ENCODE assay signal across 20 cellular contexts in the genomic region with DNA sequence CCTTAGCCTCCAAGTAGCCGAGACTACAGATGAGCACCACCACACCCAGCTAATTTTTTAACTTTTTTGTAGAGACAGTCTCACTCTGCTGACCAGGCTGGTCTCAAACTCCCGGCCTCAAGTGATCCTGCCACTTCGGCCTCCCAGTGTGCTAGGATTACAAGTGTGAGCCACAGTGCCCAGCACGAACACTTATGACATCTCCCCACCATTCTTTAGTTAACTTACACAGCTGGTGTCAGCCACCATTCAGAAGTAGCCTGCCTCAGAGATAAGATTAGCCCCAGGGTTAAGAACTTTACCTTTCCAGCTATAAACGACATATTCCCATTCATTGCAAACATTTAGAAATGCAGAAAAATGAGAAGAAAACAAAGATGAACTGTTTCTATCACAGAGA. TPM values are rescaled to one million over a fixed set of nuclear protein-coding genes. Genes with fewer than 3 reads are reported as not detected.
DNase-seq lines count a peak whose midpoint lies in the region; ATAC-seq and TF ChIP-seq lines count a peak whose summit lies in the region.
"Had no signal": no experiment of that assay in that cellular context is flagged by ENCODE, and none has a peak within 500 bp of the region (broad histone marks: within the 10 kb centered on the region; RNA-seq: fewer than 3 reads in every experiment).

No MANE protein-coding gene starts in this region.

- peaks cover 19% of the 10 kb centered on the region for H3K4me1 Mint-ChIP-seq in activated T-cell treated with anti-CD3 and anti-CD28 coated beads, Interleukin-2, amount 50 U/mL, for 24 hours (ENCODE audit: low read depth)
- H3K4me1 Mint-ChIP-seq in HFFc6 (ENCODE audit: low read depth), result peaks cover 37% of the 10 kb centered on the region
- peaks cover 15% of the 10 kb centered on the region for H3K4me1 Mint-ChIP-seq in activated naive CD8-positive, alpha-beta T cell treated with anti-CD3 and anti-CD28 coated beads for 36 hours
- no peaks in the 10 kb centered on the region for H3K4me1 Mint-ChIP-seq in nephron progenitor cell
- H3K4me1 Mint-ChIP-seq: GM23338 had no signal

- TF ChIP-seq CTCF in HFFc6 (IDR thresholded peaks at IDR 0.05) (no peak), nephron progenitor cell (IDR thresholded peaks at IDR 0.05) (no peak)

- H3K9me3 Mint-ChIP-seq in activated T-cell treated with anti-CD3 and anti-CD28 coated beads, Interleukin-2, amount 50 U/mL, for 24 hours, result no peaks in the 10 kb centered on the region
- no peaks in the 10 kb centered on the region for H3K9me3 Mint-ChIP-seq in HFFc6
- H3K9me3 Mint-ChIP-seq in activated naive CD8-positive, alpha-beta T cell treated with anti-CD3 and anti-CD28 coated beads for 36 hours, result no peaks in the 10 kb centered on the region
- no peaks in the 10 kb centered on the region for H3K9me3 Mint-ChIP-seq in nephron progenitor cell
- H3K9me3 Mint-ChIP-seq: CD4-positive, CD25-positive, alpha-beta regulatory T cell; CD8-positive, alpha-beta memory T cell; GM23338 had no signal

- no peak for DNase-seq in activated T-cell treated with anti-CD3 and anti-CD28 coated beads, Interleukin-2, amount 50 U/mL, for 24 hours
- no peak for DNase-seq in activated T-cell treated with anti-CD3 and anti-CD28 coated beads, Interleukin-2, amount 50 U/mL, for 48 hours
- DNase-seq in HFFc6 (no peak), nephron progenitor cell (no peak), NCI-H128 (lab: John Stamatoyannopoulos, UW; ENCODE audit: unreplicated experiment) (no peak)
- DNase-seq in activated naive CD8-positive, alpha-beta T cell treated with anti-CD3 and anti-CD28 coated beads for 36 hours, result no peak
- DNase-seq: BE2C; C1 segment of cervical spinal cord; CD4-positive, CD25-positive, alpha-beta regulatory T cell; CD8-positive, alpha-beta memory T cell; COR-L47; DMS 273 treated with DMSO at 0.1 percent for 48 hours; DMS53; DND-41; EL; HCEC 1CT had no signal

- peak overlapping the region; percentile 31 for H3K27ac Mint-ChIP-seq in activated T-cell treated with anti-CD3 and anti-CD28 coated beads, Interleukin-2, amount 50 U/mL, for 24 hours
- H3K27ac Mint-ChIP-seq in HFFc6 (peak overlapping the region; percentile 48), nephron progenitor cell (peak overlapping the region; percentile 60)
- H3K27ac Mint-ChIP-seq in activated naive CD8-positive, alpha-beta T cell treated with anti-CD3 and anti-CD28 coated beads for 36 hours, result peak overlapping the region; percentile 2
- H3K27ac Mint-ChIP-seq: CD4-positive, CD25-positive, alpha-beta regulatory T cell; GM23338 had no signal

- H3K36me3 Mint-ChIP-seq in activated T-cell treated with anti-CD3 and anti-CD28 coated beads, Interleukin-2, amount 50 U/mL, for 24 hours (ENCODE audit: low read depth), result peaks cover 90% of the 10 kb centered on the region
- H3K36me3 Mint-ChIP-seq in HFFc6 (ENCODE audit: low read depth) (peaks cover 2% of the 10 kb centered on the region; the same call in 1 of the 2 replicates), nephron progenitor cell (ENCODE audit: low read depth) (peaks cover 32% of the 10 kb centered on the region)
- peaks cover 10% of the 10 kb centered on the region for H3K36me3 Mint-ChIP-seq in activated naive CD8-positive, alpha-beta T cell treated with anti-CD3 and anti-CD28 coated beads for 36 hours

- H3K27me3 Mint-ChIP-seq in activated T-cell treated with anti-CD3 and anti-CD28 coated beads, Interleukin-2, amount 50 U/mL, for 24 hours, result no peaks in the 10 kb centered on the region
- H3K27me3 Mint-ChIP-seq in HFFc6 (ENCODE audit: insufficient read depth), result peaks cover 2% of the 10 kb centered on the region; the same call in 1 of the 2 replicates
- no peaks in the 10 kb centered on the region for H3K27me3 Mint-ChIP-seq in activated naive CD8-positive, alpha-beta T cell treated with anti-CD3 and anti-CD28 coated beads for 36 hours
- H3K27me3 Mint-ChIP-seq in nephron progenitor cell (ENCODE audit: low read depth, poor library complexity), result no peaks in the 10 kb centered on the region
- H3K27me3 Mint-ChIP-seq: CD4-positive, CD25-positive, alpha-beta regulatory T cell; CD8-positive, alpha-beta memory T cell had no signal

- ATAC-seq in HG03280 (IDR thresholded peaks at IDR 0.05; ENCODE audit: unreplicated experiment), result no peak
- ATAC-seq: GM12878, GM23338, HepG2 had no signal

- no peak overlapping the region for H3K4me3 Mint-ChIP-seq in activated T-cell treated with anti-CD3 and anti-CD28 coated beads, Interleukin-2, amount 50 U/mL, for 24 hours
- H3K4me3 Mint-ChIP-seq in HFFc6 (no peak overlapping the region; the same call in 1 of the 2 replicates), nephron progenitor cell (no peak overlapping the region)
- no peak overlapping the region for H3K4me3 Mint-ChIP-seq in activated naive CD8-positive, alpha-beta T cell treated with anti-CD3 and anti-CD28 coated beads for 36 hours
- H3K4me3 Mint-ChIP-seq: CD4-positive, CD25-positive, alpha-beta regulatory T cell; CD8-positive, alpha-beta memory T cell; GM23338 had no signal

RNA-seq across cellular contexts. Expression of a gene that starts 58.2 kb away (rescaled TPM):
- 10 to 100 TPM; 20.6 to 24.6 (median 23.5) TPM for total RNA-seq in HFFc6 (2021; fragmentation: NEBNext Ultra II Directional; extraction: Animal tissue kit (Norgen Biotek cat#: 25700))
- 10 to 100 TPM; 45.4 to 45.8 TPM for total RNA-seq in activated naive CD8-positive, alpha-beta T cell treated with anti-CD3 and anti-CD28 coated beads for 36 hours

Comparison
In these comparisons a context has a peak if more than half of its experiments do, and no peak if none do; other contexts are left out.
1. H3K27ac Mint-ChIP-seq: peak in every context shown above with its lines; median percentile 60 in nephron progenitor cell; 48 in HFFc6; 31 in activated T-cell treated with anti-CD3 and anti-CD28 coated beads, Interleukin-2, amount 50 U/mL, for 24 hours; 2 in activated naive CD8-positive, alpha-beta T cell treated with anti-CD3 and anti-CD28 coated beads for 36 hours.